Comparison of ENCODE assay signal across 1 cellular context in genomic region chr13:50016421-50016820, GRCh38.
TF ChIP-seq lines count a peak whose summit lies in the region.

No MANE protein-coding gene starts in this region.

TF ChIP-seq in IMR-90, 13 proteins besides CTCF, POLR2A, EP300 and RAD21 (continued from another document):
- TF ChIP-seq RCOR1 (IDR thresholded peaks at IDR 0.05; ENCODE audit: insufficient replicate concordance, low read length) (no peak), NFE2L2 (IDR thresholded peaks at IDR 0.05; ENCODE audit: low read depth, low read length) (no peak), BHLHE40 (IDR thresholded peaks at IDR 0.05; ENCODE audit: low read depth, low read length) (no peak), SMC3 (IDR thresholded peaks at IDR 0.05; ENCODE audit: low read depth, low read length) (no peak)
TF ChIP-seq in IMR-90: peak in this region for 0.
